Comparison of ENCODE assay signal across 26 cellular contexts in genomic region chr12:118193477-118193876, GRCh38.
"Had no signal": no experiment of that assay in that cellular context is flagged by ENCODE, and none has a peak within 500 bp of the region (broad histone marks: within the 10 kb centered on the region; RNA-seq: fewer than 3 reads in every experiment).

No MANE protein-coding gene starts in this region.

- DNase-seq: dermis blood vessel endothelial cell; dorsolateral prefrontal cortex; effector CD4-positive, alpha-beta T cell; effector memory CD4-positive, alpha-beta T cell; foreskin keratinocyte; heart left ventricle; hypothalamus; immature natural killer cell; islet precursor cell; kidney; kidney glomerular epithelial cell; left colon; left lung; left ventricle myocardium superior; lower lobe of right lung; mesenchymal stem cell; mucosa of descending colon; naive B cell had no signal

- H3K9me3 ChIP-seq: esophagus muscularis mucosa, gastroesophageal sphincter, heart left ventricle, left lung, lower lobe of right lung, mucosa of descending colon had no signal

- H3K27me3 Mint-ChIP-seq: naive B cell had no signal

- ATAC-seq: foreskin keratinocyte, gastroesophageal sphincter, heart left ventricle, left colon, left lung, left ventricle myocardium superior, lower lobe of right lung, mucosa of descending colon had no signal

- H3K4me3 Mint-ChIP-seq: immature natural killer cell, mesothelial cell of epicardium, naive B cell had no signal

- H3K4me3 ChIP-seq: coronary artery, dorsolateral prefrontal cortex, esophagus muscularis mucosa, gastroesophageal sphincter, heart left ventricle, hepatocyte, left lung, lower lobe of right lung, mucosa of descending colon had no signal

- FAIRE-seq: colon, endothelial cell of umbilical vein, frontal cortex, kidney had no signal

- H3K27ac ChIP-seq: coronary artery, esophagus muscularis mucosa, foreskin keratinocyte, gastroesophageal sphincter, heart left ventricle, hepatocyte, left lung, lower lobe of right lung had no signal

- H3K27ac Mint-ChIP-seq: naive B cell had no signal

- H3K4me1 ChIP-seq: lower lobe of right lung had no signal

- H3K4me1 Mint-ChIP-seq: naive B cell had no signal

- H3K9me3 Mint-ChIP-seq: immature natural killer cell, mesothelial cell of epicardium, naive B cell had no signal
